13 cellular contexts compared by ENCODE assay signal in the genomic region with DNA sequence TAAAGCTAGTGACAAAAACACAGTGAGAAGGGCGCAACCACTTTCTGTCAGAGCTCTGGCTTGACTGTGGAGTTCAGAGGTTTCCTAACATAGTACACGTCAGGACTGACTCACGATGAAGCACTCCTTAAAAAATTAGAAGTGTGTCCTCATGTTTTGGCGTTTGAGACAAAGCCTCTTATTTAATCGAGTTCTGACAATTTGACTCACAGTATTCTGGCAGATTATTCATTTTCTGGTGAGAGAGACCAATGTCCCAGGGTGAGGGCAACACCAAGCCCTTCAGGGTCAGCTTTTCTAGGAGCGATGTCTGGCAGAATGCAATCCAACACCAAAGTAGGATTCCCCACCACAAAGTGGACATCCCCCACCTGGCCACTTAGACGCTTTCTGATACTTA.
DNase-seq lines count a peak whose midpoint lies in the region; ATAC-seq and TF ChIP-seq lines count a peak whose summit lies in the region.
"Had no signal": no experiment of that assay in that cellular context is flagged by ENCODE, and none has a peak within 500 bp of the region (broad histone marks: within the 10 kb centered on the region; RNA-seq: fewer than 3 reads in every experiment).

No MANE protein-coding gene starts in this region.

- H3K27ac ChIP-seq in RWPE2 (ENCODE audit: poor library complexity, severe bottlenecking) (peak overlapping the region; percentile 19), neural progenitor cell (no peak overlapping the region)
- H3K27ac ChIP-seq: BLaER1 treated with 17β-estradiol and CSF1 and Interleukin-3, amounts not matched to agents 10 nM and 100 nM had no signal

- H3K4me2 ChIP-seq in neural progenitor cell, result no peak overlapping the region
- H3K4me2 ChIP-seq: BLaER1 treated with 17β-estradiol and CSF1 and Interleukin-3, amounts not matched to agents 10 nM and 100 nM had no signal

- H3K27me3 Mint-ChIP-seq in osteocyte (ENCODE audit: unreplicated experiment), result no peaks in the 10 kb centered on the region
- H3K27me3 Mint-ChIP-seq in neural progenitor cell (ENCODE audit: insufficient read depth, low read depth), result no peaks in the 10 kb centered on the region

- H3K4me3 Mint-ChIP-seq in osteocyte (ENCODE audit: unreplicated experiment), result no peak overlapping the region
- H3K4me3 Mint-ChIP-seq in neural progenitor cell, result no peak overlapping the region
- H3K4me3 Mint-ChIP-seq: activated T-helper 1 cell treated with anti-CD3 and anti-CD28 coated beads, Interleukin-12 subunit alpha, Interleukin-12 subunit beta, Interleukin-2, Interleukin-4 antibody, amounts not matched to agents 30 ng/mL and 10 ng/mL and 1 ng/mL, durations not matched to agents 14 hours and 24 hours and 36 hours had no signal

- H3K36me3 ChIP-seq in RWPE2 (ENCODE audit: low read depth), result no peaks in the 10 kb centered on the region
- no peaks in the 10 kb centered on the region for H3K36me3 ChIP-seq in neural progenitor cell
- H3K36me3 ChIP-seq: BLaER1 treated with 17β-estradiol and CSF1 and Interleukin-3, amounts not matched to agents 10 nM and 100 nM had no signal

- H3K4me1 Mint-ChIP-seq in osteocyte (ENCODE audit: unreplicated experiment) (peaks cover 19% of the 10 kb centered on the region), neural progenitor cell (peaks cover 29% of the 10 kb centered on the region)

- H4K20me1 ChIP-seq in neural progenitor cell (ENCODE audit: low read depth), result peaks cover 82% of the 10 kb centered on the region

- H3F3A ChIP-seq in neural progenitor cell (ENCODE audit: low read depth), result peaks cover 32% of the 10 kb centered on the region

- peak; percentile 85 for ATAC-seq in RWPE2 (ENCODE audit: low read depth)
- ATAC-seq in GM19328 (IDR thresholded peaks at IDR 0.05; ENCODE audit: unreplicated experiment), result no peak
- no peak for ATAC-seq in GM21825 (IDR thresholded peaks at IDR 0.05; ENCODE audit: unreplicated experiment)

- H3K4me1 ChIP-seq in RWPE2 (ENCODE audit: insufficient read depth, poor library complexity, severe bottlenecking) (peaks cover 5% of the 10 kb centered on the region), neural progenitor cell (peaks cover 13% of the 10 kb centered on the region)

- H2AFZ ChIP-seq in neural progenitor cell (replicated peaks), result no peak overlapping the region

- H3K4me3 ChIP-seq in RWPE2 (ENCODE audit: severe bottlenecking), result no peak overlapping the region
- H3K4me3 ChIP-seq in neural progenitor cell, result no peak overlapping the region
- H3K4me3 ChIP-seq: BLaER1 treated with 17β-estradiol and CSF1 and Interleukin-3, amounts not matched to agents 10 nM and 100 nM; dorsolateral prefrontal cortex had no signal

- H3K27me3 ChIP-seq in RWPE2 (ENCODE audit: insufficient read depth, poor library complexity, severe bottlenecking), result no peaks in the 10 kb centered on the region
- H3K27me3 ChIP-seq in neural progenitor cell, result no peaks in the 10 kb centered on the region
- H3K27me3 ChIP-seq: BLaER1 treated with 17β-estradiol and CSF1 and Interleukin-3, amounts not matched to agents 10 nM and 100 nM; dorsolateral prefrontal cortex had no signal

- peak overlapping the region; percentile 24 for H3K27ac Mint-ChIP-seq in osteocyte (ENCODE audit: unreplicated experiment)
- H3K27ac Mint-ChIP-seq in neural progenitor cell, result no peak overlapping the region
- H3K27ac Mint-ChIP-seq: activated T-helper 1 cell treated with anti-CD3 and anti-CD28 coated beads, Interleukin-12 subunit alpha, Interleukin-12 subunit beta, Interleukin-2, Interleukin-4 antibody, amounts not matched to agents 30 ng/mL and 10 ng/mL and 1 ng/mL, durations not matched to agents 14 hours and 24 hours and 36 hours had no signal

- H3K36me3 Mint-ChIP-seq in osteocyte (ENCODE audit: unreplicated experiment) (no peaks in the 10 kb centered on the region), neural progenitor cell (peaks cover under 1% of the 10 kb centered on the region)

- H3K9me3 Mint-ChIP-seq in osteocyte (ENCODE audit: unreplicated experiment) (no peaks in the 10 kb centered on the region), neural progenitor cell (no peaks in the 10 kb centered on the region)
- H3K9me3 Mint-ChIP-seq: activated T-helper 1 cell treated with anti-CD3 and anti-CD28 coated beads, Interleukin-12 subunit alpha, Interleukin-12 subunit beta, Interleukin-2, Interleukin-4 antibody, amounts not matched to agents 30 ng/mL and 10 ng/mL and 1 ng/mL, durations not matched to agents 14 hours and 24 hours and 36 hours had no signal

- TF ChIP-seq CTCF in RWPE2 (IDR thresholded peaks at IDR 0.05; ENCODE audit: poor library complexity, severe bottlenecking), result no peak
- TF ChIP-seq CTCF in osteocyte (IDR thresholded peaks at IDR 0.05), result no peak
- no peak for TF ChIP-seq CTCF in neural progenitor cell (IDR thresholded peaks at IDR 0.05)

- no peaks in the 10 kb centered on the region for H3K9me3 ChIP-seq in RWPE2 (ENCODE audit: severe bottlenecking)
- no peaks in the 10 kb centered on the region for H3K9me3 ChIP-seq in neural progenitor cell (ENCODE audit: low read depth)

- peaks cover 93% of the 10 kb centered on the region for H3K79me2 ChIP-seq in neural progenitor cell (ENCODE audit: low read depth)

- no peak overlapping the region for H3K9ac ChIP-seq in neural progenitor cell
- H3K9ac ChIP-seq: BLaER1 treated with 17β-estradiol and CSF1 and Interleukin-3, amounts not matched to agents 10 nM and 100 nM had no signal

- DNase-seq in AG08396 (ENCODE audit: low spot score), result peak; percentile 90
- DNase-seq in RWPE2 (ENCODE audit: low spot score), result no peak
- peak; percentile 95 for DNase-seq in fibroblast of peridontal ligament (ENCODE audit: extremely low read depth)
- no peak for DNase-seq in osteocyte (ENCODE audit: extremely low spot score, unreplicated experiment)
- DNase-seq in neural progenitor cell (ENCODE audit: low spot score), result no peak
- DNase-seq in SKM-1 (lab: John Stamatoyannopoulos, UW; ENCODE audit: unreplicated experiment), result no peak
- DNase-seq: kidney, retina had no signal

Comparison
In these comparisons a context has a peak if more than half of its experiments do, and no peak if none do; other contexts are left out.
1. DNase-seq: peak in AG08396 (single experiment) and fibroblast of peridontal ligament (single experiment); none in RWPE2 (single experiment), osteocyte (single experiment), neural progenitor cell (single experiment) and SKM-1 (single experiment).